In genomic region chr2:241066171-241066892, GRCh38 we compare ENCODE assay signal across 1 cellular context.
TF ChIP-seq lines count a peak whose summit lies in the region.

No MANE protein-coding gene starts in this region.

TF ChIP-seq in IMR-90, 13 proteins besides CTCF, POLR2A, EP300 and RAD21:
- TF ChIP-seq RCOR1 (IDR thresholded peaks at IDR 0.05; ENCODE audit: insufficient replicate concordance, low read length), result no peak
- TF ChIP-seq MAFK (IDR thresholded peaks at IDR 0.05; ENCODE audit: low read depth, low read length), result no peak
- TF ChIP-seq FOS (IDR thresholded peaks at IDR 0.05; ENCODE audit: low read depth, low read length), result no peak
- TF ChIP-seq RFX5 (IDR thresholded peaks at IDR 0.05; ENCODE audit: low read depth, low read length), result no peak
- no peak for TF ChIP-seq MXI1 (IDR thresholded peaks at IDR 0.05; ENCODE audit: borderline replicate concordance, low read depth, low read length)
- TF ChIP-seq USF2 (IDR thresholded peaks at IDR 0.05; ENCODE audit: low read depth, low read length), result no peak
- no peak for TF ChIP-seq CHD1 (IDR thresholded peaks at IDR 0.05; ENCODE audit: low read depth, low read length)
- no peak for TF ChIP-seq SMC3 (IDR thresholded peaks at IDR 0.05; ENCODE audit: low read depth, low read length)
- TF ChIP-seq NFE2L2 (IDR thresholded peaks at IDR 0.05; ENCODE audit: low read depth, low read length), result no peak
- no peak for TF ChIP-seq BHLHE40 (IDR thresholded peaks at IDR 0.05; ENCODE audit: low read depth, low read length)
- TF ChIP-seq ELK1 (IDR thresholded peaks at IDR 0.05; ENCODE audit: borderline replicate concordance, low read depth, low read length), result no peak
